20 cellular contexts compared by ENCODE assay signal in genomic region chr10:74919671-74920070, GRCh38.
"Had no signal": no experiment of that assay in that cellular context is flagged by ENCODE, and none has a peak within 500 bp of the region (broad histone marks: within the 10 kb centered on the region; RNA-seq: fewer than 3 reads in every experiment).

No MANE protein-coding gene starts in this region.

- DNase-seq: KBM-7, NCI-H1092, NCI-H1105 treated with DMSO at 0.1 percent for 48 hours, NCI-H1417 treated with DMSO at 0.1 percent for 48 hours, NCI-H146, NCI-H1694 treated with DMSO at 0.1 percent for 48 hours, NCI-H1930, NCI-H2081, NCI-H2107, NCI-H2227 treated with DMSO at 0.1 percent for 48 hours, NCI-H524, NCI-H526 treated with DMSO at 0.1 percent for 48 hours, NCI-H748 treated with DMSO at 0.1 percent for 48 hours, SHP77 treated with DMSO at 0.1 percent for 48 hours, SJCRH30, SW 1271, T-helper 1 cell had no signal

- H3K27ac ChIP-seq: RWPE1, SJCRH30 had no signal

- H3K36me3 ChIP-seq: SJCRH30 had no signal

- H3K27me3 ChIP-seq: SJCRH30 had no signal

- ATAC-seq: Panc1 had no signal

- H3K27me3 Mint-ChIP-seq: IgD-negative memory B cell had no signal

- H3K4me3 ChIP-seq: SJCRH30 had no signal

- H3K4me3 Mint-ChIP-seq: IgD-negative memory B cell had no signal
